In genomic region chr7:30061786-30062185, GRCh38 we compare ENCODE assay signal across 8 cellular contexts. TPM values are rescaled to one million over a fixed set of nuclear protein-coding genes. Genes with fewer than 3 reads are reported as not detected.
DNase-seq lines count a peak whose midpoint lies in the region; ATAC-seq, FAIRE-seq and TF ChIP-seq lines count a peak whose summit lies in the region.
"Not testable (repeated sequence)": the region's sequence is repeated elsewhere in the genome, so short reads cannot be mapped to it uniquely, and the experiment has no call there.

No MANE protein-coding gene starts in this region.

- H3K4me1 Mint-ChIP-seq in progenitor cell of endocrine pancreas (ENCODE audit: low read depth), result not testable (repeated sequence)

- not testable (repeated sequence) for H3K27me3 Mint-ChIP-seq in progenitor cell of endocrine pancreas

- peak; percentile 63 for FAIRE-seq in A204.1 (lab: Jason Lieb, UNC)
- peak; percentile 96 for FAIRE-seq in GM12878 (lab: Jason Lieb, UNC)

- ATAC-seq in GM18498 (IDR thresholded peaks at IDR 0.05; ENCODE audit: unreplicated experiment) (peak; percentile 52), HG02884 (IDR thresholded peaks at IDR 0.05; ENCODE audit: unreplicated experiment) (peak; percentile 82), GM12878 (peak; percentile 100), left cardiac atrium (peak; percentile 89 to 94)

- H3K4me3 ChIP-seq in WERI-Rb-1 (ENCODE audit: low read depth, low read length); GM12878: not testable (repeated sequence)

- H2AFZ ChIP-seq in GM12878 (ENCODE audit: control insufficient read depth, low read depth, low read length), result not testable (repeated sequence)

- H3K4me3 Mint-ChIP-seq in progenitor cell of endocrine pancreas (ENCODE audit: low read depth), result not testable (repeated sequence)

- not testable (repeated sequence) for H3K9me3 ChIP-seq in WERI-Rb-1 (ENCODE audit: severe bottlenecking); GM12878 (replicated peaks; ENCODE audit: control insufficient read depth, insufficient read depth, low read length)

- H3K36me3 ChIP-seq in WERI-Rb-1, result peaks cover 36% of the 10 kb centered on the region
- not testable (repeated sequence) for H3K36me3 ChIP-seq in GM12878 (ENCODE audit: control insufficient read depth in 2 of 2, insufficient read depth in 2 of 2, low read length in 1 of 2)

- SMC1A ChIA-PET in GM12878 (lab: Charles Lee; ENCODE audit: uncharacterized antibody, unreplicated experiment), result interaction anchor here (0.5 to 6.1 kb wide), 33 partner anchors 9 to 427 kb away, joined by 3 to 40 read pairs (median 4); partner anchors contain the start of gene PLEKHA8

- TF ChIP-seq RAD21 in GM12878 (IDR thresholded peaks at IDR 0.05; ENCODE audit: insufficient read depth, low read depth, low read length), result peak; percentile 42; the same call in 1 of the 2 replicates

- not testable (repeated sequence) for H3K9me3 Mint-ChIP-seq in progenitor cell of endocrine pancreas (ENCODE audit: low read depth)

- not testable (repeated sequence) for TF ChIP-seq POLR2A in GM12878 (IDR thresholded peaks at IDR 0.05; ENCODE audit: low read depth, low read length)

- H3K27ac ChIP-seq in WERI-Rb-1; GM12878 (ENCODE audit: control insufficient read depth, insufficient read depth): not testable (repeated sequence)

- not testable (repeated sequence) for BruUV-seq in GM12878 (replicated peaks; lab: Mats Ljungman, UMichigan)

- peak; percentile 6 for DNase-seq in NCI-H2196 (lab: John Stamatoyannopoulos, UW; ENCODE audit: unreplicated experiment)
- peak; percentile 33 for DNase-seq in WERI-Rb-1
- DNase-seq in GM12878 (ENCODE audit: low read depth, low spot score); progenitor cell of endocrine pancreas (ENCODE audit: low spot score, unreplicated experiment): not testable (repeated sequence)
- peak; percentile 43 for DNase-seq in left cardiac atrium

- TF ChIP-seq EP300 in GM12878 (IDR thresholded peaks at IDR 0.05; ENCODE audit: borderline replicate concordance in 1 of 2, control insufficient read depth in 1 of 2, low read depth in 2 of 2, low read length in 2 of 2), result not testable (repeated sequence)

- RAD21 ChIA-PET in GM12878 (lab: Charles Lee; ENCODE audit: unreplicated experiment), result interaction anchor here (1.0 to 3.1 kb wide), 25 partner anchors 9 to 1139 kb away, joined by 3 to 31 read pairs (median 5); partner anchors contain the start of genes FKBP14 and PLEKHA8

- TF ChIP-seq CTCF in WERI-Rb-1 (IDR thresholded peaks at IDR 0.05; ENCODE audit: low read depth, low read length) (peak; percentile 42; the same call in 1 of the 2 replicates), GM12878 (IDR thresholded peaks at IDR 0.05 in 2 of 3, conservative IDR thresholded peaks at IDR 0.05 in 1 of 3; ENCODE audit: control insufficient read depth in 2 of 3, extremely low read depth in 1 of 3, insufficient read depth in 1 of 3, low read depth in 3 of 3, low read length in 3 of 3) (peak; percentile 38 to 58 (median 48)), progenitor cell of endocrine pancreas (IDR thresholded peaks at IDR 0.05; ENCODE audit: unreplicated experiment) (peak; percentile 63)

- in situ Hi-C loops in GM12878 (cut with MboI), result loop anchor here (5.0 to 25.0 kb wide), 2 partner anchors 179 to 424 kb away; no protein-coding TSS in a partner anchor

- H3K36me3 Mint-ChIP-seq in progenitor cell of endocrine pancreas (ENCODE audit: insufficient read depth), result peaks cover 29% of the 10 kb centered on the region

- intact Hi-C loops in GM12878 (cut with micrococcal nuclease; ENCODE audit: unreplicated experiment) (loop anchor here (1.0 to 10.0 kb wide), 5 partner anchors 37 to 503 kb away; no protein-coding TSS in a partner anchor), left cardiac atrium (cut with DNase I) (loop anchor here in 1 of 2 donors (5.0 to 10.0 kb wide), 2 partner anchors 114 to 317 kb away; no protein-coding TSS in a partner anchor)

- not testable (repeated sequence) for H3K4me1 ChIP-seq in GM12878 (ENCODE audit: control insufficient read depth, insufficient read depth, low read length)

- H3K4me2 ChIP-seq in GM12878 (ENCODE audit: control insufficient read depth, insufficient read depth), result not testable (repeated sequence)

- 35% methylated on average over 3 of the region's 3 CpGs for WGBS in GM12878 (ENCODE audit: insufficient coverage, insufficient replicate concordance, low lambda C conversion rate, missing lambda C conversion rate)

- not testable (repeated sequence) for H3K27me3 ChIP-seq in WERI-Rb-1 (ENCODE audit: insufficient read depth, low read depth, severe bottlenecking); GM12878 (replicated peaks in 1 of 2; ENCODE audit: control insufficient read depth in 2 of 2, insufficient read depth in 2 of 2, low read length in 1 of 2)

- H3K27ac Mint-ChIP-seq in progenitor cell of endocrine pancreas, result peak overlapping the region; percentile 29

- CTCF ChIA-PET in GM12878 (lab: Yijun Ruan, JAX), result interaction anchor here (0.6 to 6.5 kb wide), 70 partner anchors 9 to 1140 kb away, joined by 3 to 96 read pairs (median 5); partner anchors contain the start of gene PLEKHA8

- H3K9ac ChIP-seq in GM12878 (ENCODE audit: control insufficient read depth, insufficient read depth, low read length), result not testable (repeated sequence)

- not testable (repeated sequence) for H3K79me2 ChIP-seq in GM12878 (ENCODE audit: control insufficient read depth, insufficient read depth, low read length)

- POLR2A ChIA-PET in GM12878 (lab: Charles Lee), result interaction anchor here (0.6 to 1.3 kb wide), 4 partner anchors 12 to 286 kb away, joined by 3 to 5 read pairs (median 4); no protein-coding TSS in a partner anchor

- H4K20me1 ChIP-seq in GM12878 (ENCODE audit: control insufficient read depth, insufficient read depth), result not testable (repeated sequence)

TF ChIP-seq in GM12878, 131 proteins besides CTCF, POLR2A, EP300 and RAD21:
- TF ChIP-seq SMC3 (IDR thresholded peaks at IDR 0.05; ENCODE audit: borderline replicate concordance, low read length), result peak; percentile 47; the same call in 1 of the 2 replicates

RNA-seq across cellular contexts. Expression of gene PLEKHA8, which starts 33.6 kb away (rescaled TPM):
- total RNA-seq in GM12878 (2013; cell fraction: nucleolus; rRNA removed), result 34.6 and 37.7 TPM in 2 replicates
- 5.3 and 5.4 TPM in 2 replicates for total RNA-seq in GM12878 (2014; rRNA removed)
- 5.6 and 6.0 TPM in 2 replicates for total RNA-seq in GM12878 (2014; rRNA removed; fragmentation: Illumina TruSeq; extraction: Trizol)
- 7.1 and 7.6 TPM in 2 replicates for total RNA-seq in GM12878 (2021)
- polyA plus RNA-seq in GM12878 (2011; ENCODE audit: low read depth), result 3.4 TPM
- polyA plus RNA-seq in GM12878 (2011; rRNA removed), result 13.2 and 16.5 TPM in 2 replicates
- polyA plus RNA-seq in GM12878 (2011; cell fraction: cytosol; rRNA removed), result 4.2 and 5.6 TPM in 2 replicates
- polyA plus RNA-seq in GM12878 (2011; cell fraction: nucleus; rRNA removed), result 18.7 and 23.7 TPM in 2 replicates
- polyA plus RNA-seq in GM12878 (2012), result 3.6 and 5.9 TPM in 2 replicates
- 5.1 and 6.1 TPM in 2 replicates for polyA plus RNA-seq in GM12878 (2014; fragmentation: Illumina TruSeq; extraction: Trizol)
- 1 to 10 TPM; 1.1 to 1.7 TPM for polyA plus RNA-seq in GM12878 (2014; fragmentation: Nextera tagmentation; extraction: Ambion mirVana)
- 3.5 and 3.7 TPM in 2 replicates for polyA plus RNA-seq in GM12878 (2014; rRNA removed)
- polyA plus RNA-seq in GM12878 (2016; fragmentation: Nextera tagmentation; extraction: Ambion mirVana), result 1 to 10 TPM; 6.3 to 8.3 TPM
- polyA minus RNA-seq in GM12878 (2011; rRNA and poly(A)+ RNA removed), result 13.3 and 15.8 TPM in 2 replicates
- polyA minus RNA-seq in GM12878 (2011; cell fraction: cytosol; rRNA and poly(A)+ RNA removed), result 4.3 and 4.8 TPM in 2 replicates
- polyA minus RNA-seq in GM12878 (2011; cell fraction: nucleus; rRNA and poly(A)+ RNA removed), result 17.3 and 20.1 TPM in 2 replicates
- total RNA-seq in left cardiac atrium, result 1 to 10 TPM; 4.5 to 5.3 TPM
- 62.1 and 67.0 TPM in 2 replicates for total RNA-seq in progenitor cell of endocrine pancreas

RNA-seq across cellular contexts. Expression of gene FKBP14, which starts 35.3 kb away (rescaled TPM):
- 38.2 and 39.7 TPM in 2 replicates for total RNA-seq in GM12878 (2013; cell fraction: nucleolus; rRNA removed)
- 4.2 and 6.2 TPM in 2 replicates for total RNA-seq in GM12878 (2014; rRNA removed)
- total RNA-seq in GM12878 (2014; rRNA removed; fragmentation: Illumina TruSeq; extraction: Trizol), result 6.8 and 8.5 TPM in 2 replicates
- 3.0 and 5.1 TPM in 2 replicates for total RNA-seq in GM12878 (2021)
- polyA plus RNA-seq in GM12878 (2011; ENCODE audit: low read depth), result 6.6 TPM
- 8.2 and 15.7 TPM in 2 replicates for polyA plus RNA-seq in GM12878 (2011; rRNA removed)
- 2.9 and 3.1 TPM in 2 replicates for polyA plus RNA-seq in GM12878 (2011; cell fraction: cytosol; rRNA removed)
- polyA plus RNA-seq in GM12878 (2011; cell fraction: nucleus; rRNA removed), result 5.1 and 5.4 TPM in 2 replicates
- polyA plus RNA-seq in GM12878 (2012), result 7.3 and 8.1 TPM in 2 replicates
- polyA plus RNA-seq in GM12878 (2014; fragmentation: Illumina TruSeq; extraction: Trizol), result 8.9 and 11.8 TPM in 2 replicates
- polyA plus RNA-seq in GM12878 (2014; fragmentation: Nextera tagmentation; extraction: Ambion mirVana), result 1 to 10 TPM; 2.7 to 3.7 TPM
- polyA plus RNA-seq in GM12878 (2014; rRNA removed), result 6.9 and 7.8 TPM in 2 replicates
- 1 to 10 TPM; 3.5 to 6.0 TPM for polyA plus RNA-seq in GM12878 (2016; fragmentation: Nextera tagmentation; extraction: Ambion mirVana)
- 4.9 and 5.4 TPM in 2 replicates for polyA minus RNA-seq in GM12878 (2011; rRNA and poly(A)+ RNA removed)
- 2.0 and 2.9 TPM in 2 replicates for polyA minus RNA-seq in GM12878 (2011; cell fraction: cytosol; rRNA and poly(A)+ RNA removed)
- polyA minus RNA-seq in GM12878 (2011; cell fraction: nucleus; rRNA and poly(A)+ RNA removed), result 5.2 and 6.7 TPM in 2 replicates
- total RNA-seq in left cardiac atrium, result 10 to 100 TPM; 14.3 to 17.6 TPM
- 25.6 TPM in 2 replicates for total RNA-seq in progenitor cell of endocrine pancreas
